ENCODE assay signal across 37 cellular contexts in the genomic region with DNA sequence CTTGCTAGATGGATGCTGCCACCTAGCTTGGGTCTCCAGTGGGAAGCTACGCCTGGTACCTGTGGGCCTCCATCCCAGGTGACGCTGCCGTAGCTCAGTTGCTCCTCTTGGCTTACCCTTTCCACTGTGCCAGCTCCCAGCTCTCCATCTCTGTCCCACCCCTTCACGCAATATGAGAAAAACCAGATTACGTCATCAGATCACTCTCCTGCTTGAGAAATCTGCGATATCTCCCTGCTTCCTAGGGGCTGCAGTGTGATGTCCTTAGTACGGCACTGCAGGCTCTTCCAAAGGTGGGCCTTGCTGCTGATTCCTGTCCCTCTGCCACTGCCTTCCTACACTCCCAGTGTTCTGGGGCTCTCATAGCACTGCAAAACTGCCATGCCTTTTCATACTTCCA. TPM values are rescaled to one million over a fixed set of nuclear protein-coding genes. Genes with fewer than 3 reads are reported as not detected.
"Had no signal": no experiment of that assay in that cellular context is flagged by ENCODE, and none has a peak within 500 bp of the region (broad histone marks: within the 10 kb centered on the region; RNA-seq: fewer than 3 reads in every experiment).

No MANE protein-coding gene starts in this region.

- H3K9me3 ChIP-seq: adrenal gland, body of pancreas had no signal

- ATAC-seq: activated CD8-positive, alpha-beta T cell treated with anti-CD3 and anti-CD28 coated beads for 36 hours; activated naive CD4-positive, alpha-beta T cell treated with anti-CD3 and anti-CD28 coated beads, Interleukin-2, amount 50 U/mL, for 72 hours; activated T-cell treated with anti-CD3 and anti-CD28 coated beads, Interleukin-2, amount 50 U/mL, for 4 hours; activated T-cell treated with anti-CD3 and anti-CD28 coated beads, Interleukin-2, amount 50 U/mL, for 72 hours; activated T-helper 17 cell treated with anti-CD3 and anti-CD28 coated beads, Interleukin-2, amount 50 U/mL, for 72 hours; body of pancreas had no signal

- H3K36me3 Mint-ChIP-seq: activated CD4-positive, alpha-beta memory T cell treated with anti-CD3 and anti-CD28 coated beads for 36 hours; activated naive CD4-positive, alpha-beta T cell treated with anti-CD3 and anti-CD28 coated beads, Interleukin-2, amount 50 U/mL, for 72 hours; activated naive CD8-positive, alpha-beta T cell treated with anti-CD3 and anti-CD28 coated beads for 36 hours had no signal

- H3K4me3 Mint-ChIP-seq: activated B cell treated with CpG ODN at 0.5 μM for 24 hours; activated CD4-positive, alpha-beta memory T cell treated with anti-CD3 and anti-CD28 coated beads for 36 hours; activated CD4-positive, alpha-beta T cell treated with anti-CD3 and anti-CD28 coated beads, Interleukin-2, amount 10 ng/mL, durations not matched to agents 24 days and 14 days; activated CD8-positive, alpha-beta T cell treated with anti-CD3 and anti-CD28 coated beads for 36 hours; activated naive CD4-positive, alpha-beta T cell treated with anti-CD3 and anti-CD28 coated beads for 36 hours; activated naive CD8-positive, alpha-beta T cell treated with anti-CD3 and anti-CD28 coated beads for 36 hours; activated T-cell treated with anti-CD3 and anti-CD28 coated beads, Interleukin-2, amount 50 U/mL, for 4 hours; activated T-cell treated with anti-CD3 and anti-CD28 coated beads, Interleukin-2, amount 50 U/mL, for 72 hours; activated T-helper 1 cell treated with anti-CD3 and anti-CD28 coated beads, Interleukin-12 subunit alpha, Interleukin-12 subunit beta, Interleukin-2, Interleukin-4 antibody, amounts not matched to agents 30 ng/mL and 10 ng/mL and 1 ng/mL, durations not matched to agents 14 hours and 24 hours and 36 hours; activated T-helper 17 cell treated with anti-CD3 and anti-CD28 coated beads, Interleukin-2, amount 50 U/mL, for 72 hours; central memory CD8-positive, alpha-beta T cell; T-helper 2 cell treated with Interferon-gamma antibody and Interleukin-4, amounts not matched to agents 5 μg/mL and 100 μg/mL, for 36 hours had no signal

- H3K4me3 ChIP-seq: adrenal gland, body of pancreas, cardiac muscle cell had no signal

- H3K27ac Mint-ChIP-seq: activated B cell treated with CpG ODN at 0.5 μM for 24 hours; activated CD4-positive, alpha-beta memory T cell treated with anti-CD3 and anti-CD28 coated beads for 36 hours; activated CD4-positive, alpha-beta T cell treated with anti-CD3 and anti-CD28 coated beads, Interleukin-2, amount 10 ng/mL, durations not matched to agents 24 days and 14 days; activated CD8-positive, alpha-beta T cell treated with anti-CD3 and anti-CD28 coated beads for 36 hours; activated naive CD4-positive, alpha-beta T cell treated with anti-CD3 and anti-CD28 coated beads for 36 hours; activated naive CD4-positive, alpha-beta T cell treated with anti-CD3 and anti-CD28 coated beads, Interleukin-2, amount 50 U/mL, for 72 hours; activated naive CD8-positive, alpha-beta T cell treated with anti-CD3 and anti-CD28 coated beads for 36 hours; activated T-cell treated with anti-CD3 and anti-CD28 coated beads, Interleukin-2, amount 50 U/mL, for 72 hours; activated T-helper 1 cell treated with anti-CD3 and anti-CD28 coated beads, Interleukin-12 subunit alpha, Interleukin-12 subunit beta, Interleukin-2, Interleukin-4 antibody, amounts not matched to agents 30 ng/mL and 10 ng/mL and 1 ng/mL, durations not matched to agents 14 hours and 24 hours and 36 hours; activated T-helper 17 cell treated with anti-CD3 and anti-CD28 coated beads, Interleukin-2, amount 50 U/mL, for 72 hours; T-helper 2 cell treated with Interferon-gamma antibody and Interleukin-4, amounts not matched to agents 5 μg/mL and 100 μg/mL, for 36 hours had no signal

- H3K27me3 Mint-ChIP-seq: activated CD4-positive, alpha-beta memory T cell treated with anti-CD3 and anti-CD28 coated beads for 36 hours; activated CD4-positive, alpha-beta T cell treated with anti-CD3 and anti-CD28 coated beads, Interleukin-2, amount 10 ng/mL, durations not matched to agents 24 days and 14 days had no signal

- H3K9me3 Mint-ChIP-seq: activated B cell treated with CpG ODN at 0.5 μM for 24 hours; activated CD4-positive, alpha-beta memory T cell treated with anti-CD3 and anti-CD28 coated beads for 36 hours; activated CD4-positive, alpha-beta T cell treated with anti-CD3 and anti-CD28 coated beads, Interleukin-2, amount 10 ng/mL, durations not matched to agents 24 days and 14 days; activated CD8-positive, alpha-beta T cell treated with anti-CD3 and anti-CD28 coated beads for 36 hours; activated naive CD4-positive, alpha-beta T cell treated with anti-CD3 and anti-CD28 coated beads for 36 hours; activated naive CD4-positive, alpha-beta T cell treated with anti-CD3 and anti-CD28 coated beads, Interleukin-2, amount 50 U/mL, for 72 hours; activated naive CD8-positive, alpha-beta T cell treated with anti-CD3 and anti-CD28 coated beads for 36 hours; activated T-cell treated with anti-CD3 and anti-CD28 coated beads, Interleukin-2, amount 50 U/mL, for 4 hours; activated T-cell treated with anti-CD3 and anti-CD28 coated beads, Interleukin-2, amount 50 U/mL, for 72 hours; activated T-helper 1 cell treated with anti-CD3 and anti-CD28 coated beads, Interleukin-12 subunit alpha, Interleukin-12 subunit beta, Interleukin-2, Interleukin-4 antibody, amounts not matched to agents 30 ng/mL and 10 ng/mL and 1 ng/mL, durations not matched to agents 14 hours and 24 hours and 36 hours; activated T-helper 17 cell treated with anti-CD3 and anti-CD28 coated beads, Interleukin-2, amount 50 U/mL, for 72 hours; central memory CD8-positive, alpha-beta T cell; T-helper 2 cell treated with Interferon-gamma antibody and Interleukin-4, amounts not matched to agents 5 μg/mL and 100 μg/mL, for 36 hours had no signal

- H3K36me3 ChIP-seq: adrenal gland, cardiac muscle cell had no signal

- H3K4me1 ChIP-seq: adrenal gland, body of pancreas had no signal

- DNase-seq: activated B cell treated with CpG ODN at 0.5 μM for 24 hours; activated CD4-positive, alpha-beta memory T cell treated with anti-CD3 and anti-CD28 coated beads for 36 hours; activated CD4-positive, alpha-beta T cell treated with anti-CD3 and anti-CD28 coated beads for 4 hours; activated CD4-positive, alpha-beta T cell treated with anti-CD3 and anti-CD28 coated beads, Interleukin-2, amount 10 ng/mL, durations not matched to agents 24 days and 14 days; activated CD4-positive, alpha-beta T cell treated with anti-CD3 and anti-CD28 coated beads, Interleukin-2, amount 50 U/mL, for 1 hour; activated CD4-positive, alpha-beta T cell treated with anti-CD3 and anti-CD28 coated beads, Interleukin-2, amount 50 U/mL, for 4 hours; activated CD4-positive, CD25-positive, alpha-beta regulatory T cell treated with anti-CD3 and anti-CD28 coated beads, Interleukin-2, amount 50 U/mL, for 72 hours; activated CD8-positive, alpha-beta memory T cell treated with anti-CD3 and anti-CD28 coated beads, Interleukin-2, amount 50 U/mL, for 4 hours; activated CD8-positive, alpha-beta T cell treated with anti-CD3 and anti-CD28 coated beads for 36 hours; activated effector memory CD4-positive, alpha-beta T cell treated with anti-CD3 and anti-CD28 coated beads, Interleukin-2, amount 50 U/mL, for 16 hours; activated gamma-delta T cell treated with Interleukin-2 at 50 U/mL for 16 hours; activated naive CD4-positive, alpha-beta T cell; activated naive CD4-positive, alpha-beta T cell treated with anti-CD3 and anti-CD28 coated beads for 36 hours; activated naive CD4-positive, alpha-beta T cell treated with anti-CD3 and anti-CD28 coated beads, Interleukin-2, amount 50 U/mL, for 16 hours; activated naive CD8-positive, alpha-beta T cell treated with anti-CD3 and anti-CD28 coated beads for 36 hours; activated T-cell treated with anti-CD3 and anti-CD28 coated beads for 4 hours; activated T-cell treated with anti-CD3 and anti-CD28 coated beads, Interleukin-2, amount 50 U/mL, for 1 hour; activated T-cell treated with anti-CD3 and anti-CD28 coated beads, Interleukin-2, amount 50 U/mL, for 4 hours; activated T-cell treated with anti-CD3 and anti-CD28 coated beads, Interleukin-2, amount 50 U/mL, for 72 hours; adrenal gland; amniotic stem cell; aorta; body of pancreas; caudate nucleus; cerebellar nuclear complex; T-helper 2 cell; T-helper 9 cell had no signal

- H3K4me1 Mint-ChIP-seq: activated B cell treated with CpG ODN at 0.5 μM for 24 hours; activated CD4-positive, alpha-beta T cell treated with anti-CD3 and anti-CD28 coated beads, Interleukin-2, amount 10 ng/mL, durations not matched to agents 24 days and 14 days; activated naive CD8-positive, alpha-beta T cell treated with anti-CD3 and anti-CD28 coated beads for 36 hours; activated T-helper 17 cell treated with anti-CD3 and anti-CD28 coated beads, Interleukin-2, amount 50 U/mL, for 72 hours; central memory CD8-positive, alpha-beta T cell had no signal

- H3K27ac ChIP-seq: adrenal gland, body of pancreas, cardiac muscle cell, VCaP had no signal

RNA-seq across cellular contexts. Expression of a gene that starts 28.9 kb away (rescaled TPM):
- total RNA-seq: activated B cell treated with CpG ODN at 0.5 μM for 24 hours; activated CD4-positive, alpha-beta memory T cell treated with anti-CD3 and anti-CD28 coated beads for 36 hours; activated CD4-positive, alpha-beta T cell treated with anti-CD3 and anti-CD28 coated beads, Interleukin-2, amount 10 ng/mL, durations not matched to agents 24 days and 14 days; activated CD8-positive, alpha-beta memory T cell treated with anti-CD3 and anti-CD28 coated beads for 36 hours; activated CD8-positive, alpha-beta T cell treated with anti-CD3 and anti-CD28 coated beads for 36 hours; activated naive CD4-positive, alpha-beta T cell treated with anti-CD3 and anti-CD28 coated beads for 36 hours; activated naive CD4-positive, alpha-beta T cell treated with anti-CD3 and anti-CD28 coated beads, Interleukin-2, amount 50 U/mL, for 72 hours; activated naive CD8-positive, alpha-beta T cell treated with anti-CD3 and anti-CD28 coated beads for 36 hours; activated T-cell treated with anti-CD3 and anti-CD28 coated beads, Interleukin-2, amount 50 U/mL, for 4 hours; activated T-cell treated with anti-CD3 and anti-CD28 coated beads, Interleukin-2, amount 50 U/mL, for 72 hours; activated T-helper 1 cell treated with anti-CD3 and anti-CD28 coated beads, Interleukin-12 subunit alpha, Interleukin-12 subunit beta, Interleukin-2, Interleukin-4 antibody, amounts not matched to agents 30 ng/mL and 10 ng/mL and 1 ng/mL, durations not matched to agents 14 hours and 24 hours and 36 hours; activated T-helper 17 cell treated with anti-CD3 and anti-CD28 coated beads, Interleukin-2, amount 50 U/mL, for 72 hours; aorta; bronchial epithelial cell; chondrocyte had no signal
